ENCODE assay signal across 9 cellular contexts in genomic region chr16:2046125-2046888, GRCh38. TPM values are rescaled to one million over a fixed set of nuclear protein-coding genes. Genes with fewer than 3 reads are reported as not detected.
A peak's percentile ranks its signal among the peaks of the same experiment; 100 is the strongest.
DNase-seq lines count a peak whose midpoint lies in the region; ATAC-seq and TF ChIP-seq lines count a peak whose summit lies in the region.
"Had no signal": no experiment of that assay in that cellular context is flagged by ENCODE, and none has a peak within 500 bp of the region (broad histone marks: within the 10 kb centered on the region; RNA-seq: fewer than 3 reads in every experiment).

No MANE protein-coding gene starts in this region.

- peak overlapping the region; percentile 72 for H3K27ac ChIP-seq in Panc1 (ENCODE audit: low read length)
- peak overlapping the region in 3 of 4 donors; percentile 74 to 83 (median 82) for H3K27ac ChIP-seq in gastroesophageal sphincter

- no peaks in the 10 kb centered on the region for H3K27me3 Mint-ChIP-seq in T-helper 2 cell treated with Interferon-gamma antibody and Interleukin-4, amounts not matched to agents 5 μg/mL and 100 μg/mL, for 36 hours (ENCODE audit: low read depth)
- no peaks in the 10 kb centered on the region for H3K27me3 Mint-ChIP-seq in stimulated activated naive B cell treated with anti-CD40 and anti-IgM and Interleukin-4, amounts not matched to agents 10 μg/mL and 1 μg/mL and 100 μg/mL, for 72 hours

- peak overlapping the region; percentile 95 for H3K4me3 Mint-ChIP-seq in T-helper 2 cell treated with Interferon-gamma antibody and Interleukin-4, amounts not matched to agents 5 μg/mL and 100 μg/mL, for 36 hours
- H3K4me3 Mint-ChIP-seq in stimulated activated naive B cell treated with anti-CD40 and anti-IgM and Interleukin-4, amounts not matched to agents 10 μg/mL and 1 μg/mL and 100 μg/mL, for 72 hours = peak overlapping the region; percentile 93 to 95

- POLR2A ChIA-PET in Panc1 (lab: Charles Lee) = no interaction called here

- TF ChIP-seq EP300 in gastroesophageal sphincter (IDR thresholded peaks at IDR 0.05) = no peak

- no TSS peak for BruUV-seq in Panc1 (replicated peaks; lab: Mats Ljungman, UMichigan)

- intact Hi-C loops in Panc1 (cut with micrococcal nuclease; ENCODE audit: unreplicated experiment) = no loop called here

- no peaks in the 10 kb centered on the region for H3K9me3 Mint-ChIP-seq in T-helper 2 cell treated with Interferon-gamma antibody and Interleukin-4, amounts not matched to agents 5 μg/mL and 100 μg/mL, for 36 hours
- H3K9me3 Mint-ChIP-seq in stimulated activated naive B cell treated with anti-CD40 and anti-IgM and Interleukin-4, amounts not matched to agents 10 μg/mL and 1 μg/mL and 100 μg/mL, for 72 hours = no peaks in the 10 kb centered on the region

- ATAC-seq in Panc1 = no peak
- ATAC-seq in gastroesophageal sphincter = no peak
- ATAC-seq in stimulated activated naive B cell treated with anti-CD40 and anti-IgM and Interleukin-4, amounts not matched to agents 10 μg/mL and 1 μg/mL and 100 μg/mL, for 72 hours (replicated peaks) = no peak
- no peak for ATAC-seq in GM18505 (IDR thresholded peaks at IDR 0.05; ENCODE audit: unreplicated experiment)

- no peaks in the 10 kb centered on the region for H3K27me3 ChIP-seq in Panc1 (ENCODE audit: control insufficient read depth, insufficient read depth, low read length)
- no peaks in the 10 kb centered on the region for H3K27me3 ChIP-seq in gastroesophageal sphincter

- H3K36me3 Mint-ChIP-seq in T-helper 2 cell treated with Interferon-gamma antibody and Interleukin-4, amounts not matched to agents 5 μg/mL and 100 μg/mL, for 36 hours (ENCODE audit: low read depth) = no peaks in the 10 kb centered on the region
- peaks cover 6 to 14% of the 10 kb centered on the region in 2 donors for H3K36me3 Mint-ChIP-seq in stimulated activated naive B cell treated with anti-CD40 and anti-IgM and Interleukin-4, amounts not matched to agents 10 μg/mL and 1 μg/mL and 100 μg/mL, for 72 hours

- WGBS in gastroesophageal sphincter (ENCODE audit: low coverage in 1 of 2), 2 donors = 81% methylated on average over 3 of the region's 18 CpGs; no CpG with 5 or more reads in 1 of the 2 donors

- TF ChIP-seq CTCF in Panc1 (IDR thresholded peaks at IDR 0.05) (no peak), gastroesophageal sphincter (IDR thresholded peaks at IDR 0.05) (no peak)

- H3K4me1 ChIP-seq in Panc1 (ENCODE audit: control insufficient read depth, insufficient read depth, low read length) = peaks cover 23% of the 10 kb centered on the region
- peaks cover 0 to 71% (median 35%) of the 10 kb centered on the region in 3 donors for H3K4me1 ChIP-seq in gastroesophageal sphincter

- H3K27ac Mint-ChIP-seq in T-helper 2 cell treated with Interferon-gamma antibody and Interleukin-4, amounts not matched to agents 5 μg/mL and 100 μg/mL, for 36 hours = peak overlapping the region; percentile 82
- H3K27ac Mint-ChIP-seq in stimulated activated naive B cell treated with anti-CD40 and anti-IgM and Interleukin-4, amounts not matched to agents 10 μg/mL and 1 μg/mL and 100 μg/mL, for 72 hours = no peak overlapping the region

- CTCF ChIA-PET in Panc1 (lab: Charles Lee) = no interaction called here

- no peaks in the 10 kb centered on the region for H3K9me3 ChIP-seq in Panc1 (ENCODE audit: control insufficient read depth, insufficient read depth, low read depth, low read length)
- H3K9me3 ChIP-seq in gastroesophageal sphincter = no peaks in the 10 kb centered on the region

- no peaks in the 10 kb centered on the region; the same call in 1 of the 2 replicates for H3K36me3 ChIP-seq in Panc1 (ENCODE audit: control insufficient read depth, insufficient read depth, low read length)
- peaks cover 0 to 38% of the 10 kb centered on the region in 2 donors for H3K36me3 ChIP-seq in gastroesophageal sphincter

- peak overlapping the region in 1 of 2 experiments; percentile 96; a peak in 3 of 4 replicates for H3K4me3 ChIP-seq in Panc1 (ENCODE audit: low read depth in 2 of 2, low read length in 2 of 2)
- H3K4me3 ChIP-seq in gastroesophageal sphincter = peak overlapping the region in 1 of 2 donors; percentile 91

- no peak for DNase-seq in T-helper 2 cell treated with Interferon-gamma antibody and Interleukin-4, amounts not matched to agents 5 μg/mL and 100 μg/mL, for 36 hours (ENCODE audit: low spot score)
- DNase-seq in T-helper 2 cell (no peak), Panc1 (ENCODE audit: low read depth, low spot score) (no peak), hepatic stellate cell (ENCODE audit: low spot score) (no peak)
- no peak for DNase-seq in stimulated activated naive B cell treated with anti-CD40 and anti-IgM and Interleukin-4, amounts not matched to agents 10 μg/mL and 1 μg/mL and 100 μg/mL, for 72 hours
- DNase-seq in stimulated activated CD4-positive, alpha-beta T cell treated with anti-CD3 and anti-CD28 coated beads, Interleukin-15, amount 100 ng/mL, for 24 hours = no peak
- DNase-seq: stimulated activated CD4-positive, alpha-beta T cell treated with anti-CD3 and anti-CD28 coated beads, Interleukin-1b, Interleukin-23, amount 100 ng/mL, for 48 hours had no signal

- in situ Hi-C loops in Panc1 (cut with HindIII; ENCODE audit: low pct_unique_long_range_greater_than_20kb, low sequenced_read_pairs) = no loop called here

- H3K4me1 Mint-ChIP-seq in T-helper 2 cell treated with Interferon-gamma antibody and Interleukin-4, amounts not matched to agents 5 μg/mL and 100 μg/mL, for 36 hours (ENCODE audit: low read depth) = peaks cover 10% of the 10 kb centered on the region
- H3K4me1 Mint-ChIP-seq in stimulated activated naive B cell treated with anti-CD40 and anti-IgM and Interleukin-4, amounts not matched to agents 10 μg/mL and 1 μg/mL and 100 μg/mL, for 72 hours = peaks cover 24 to 38% of the 10 kb centered on the region in 2 donors

- no peak for TF ChIP-seq POLR2A in gastroesophageal sphincter (IDR thresholded peaks at IDR 0.05)
- TF ChIP-seq POLR2A in GM18505 (IDR thresholded peaks at IDR 0.05; ENCODE audit: borderline replicate concordance, extremely low read depth, insufficient read depth, insufficient read length) = no peak

RNA-seq across cellular contexts. Expression of gene NTHL1, which starts 1.3 kb away (rescaled TPM):
- total RNA-seq in Panc1 (2021; ENCODE audit: unreplicated experiment) (39.8 TPM), gastroesophageal sphincter (10 to 100 TPM; 18.4 to 25.4 (median 21.6) TPM)
- 71.0 TPM for polyA plus RNA-seq in Panc1 (2012; ENCODE audit: insufficient read length)

RNA-seq across cellular contexts. Expression of gene TSC2, which starts 1.5 kb away (rescaled TPM):
- total RNA-seq in Panc1 (2021; ENCODE audit: unreplicated experiment) (115 TPM), gastroesophageal sphincter (10 to 100 TPM; 36.3 to 78.8 (median 54.6) TPM)
- 138 TPM for polyA plus RNA-seq in Panc1 (2012; ENCODE audit: insufficient read length)

RNA-seq across cellular contexts. Expression of gene NHERF2, which starts 19.6 kb away (rescaled TPM):
- 174 TPM for total RNA-seq in Panc1 (2021; ENCODE audit: unreplicated experiment)
- 287 TPM for polyA plus RNA-seq in Panc1 (2012; ENCODE audit: insufficient read length)
- 100 to 1,000 TPM in 1 of 4 donors, 10 to 100 TPM in 3; 43.8 to 106 (median 63.8) TPM for total RNA-seq in gastroesophageal sphincter

RNA-seq across cellular contexts. Expression of gene NPW, which starts 26.7 kb away (rescaled TPM):
- total RNA-seq in Panc1 (2021; ENCODE audit: unreplicated experiment) = 15.3 TPM
- polyA plus RNA-seq in Panc1 (2012; ENCODE audit: insufficient read length) = 42.9 TPM
- not detected for total RNA-seq in gastroesophageal sphincter

RNA-seq across cellular contexts. Expression of gene ZNF598, which starts 36.7 kb away (rescaled TPM):
- total RNA-seq in Panc1 (2021; ENCODE audit: unreplicated experiment) = 85.7 TPM
- polyA plus RNA-seq in Panc1 (2012; ENCODE audit: insufficient read length) = 64.6 TPM
- total RNA-seq in gastroesophageal sphincter = 10 to 100 TPM; 28.5 to 43.0 (median 34.6) TPM
